In the genomic region with DNA sequence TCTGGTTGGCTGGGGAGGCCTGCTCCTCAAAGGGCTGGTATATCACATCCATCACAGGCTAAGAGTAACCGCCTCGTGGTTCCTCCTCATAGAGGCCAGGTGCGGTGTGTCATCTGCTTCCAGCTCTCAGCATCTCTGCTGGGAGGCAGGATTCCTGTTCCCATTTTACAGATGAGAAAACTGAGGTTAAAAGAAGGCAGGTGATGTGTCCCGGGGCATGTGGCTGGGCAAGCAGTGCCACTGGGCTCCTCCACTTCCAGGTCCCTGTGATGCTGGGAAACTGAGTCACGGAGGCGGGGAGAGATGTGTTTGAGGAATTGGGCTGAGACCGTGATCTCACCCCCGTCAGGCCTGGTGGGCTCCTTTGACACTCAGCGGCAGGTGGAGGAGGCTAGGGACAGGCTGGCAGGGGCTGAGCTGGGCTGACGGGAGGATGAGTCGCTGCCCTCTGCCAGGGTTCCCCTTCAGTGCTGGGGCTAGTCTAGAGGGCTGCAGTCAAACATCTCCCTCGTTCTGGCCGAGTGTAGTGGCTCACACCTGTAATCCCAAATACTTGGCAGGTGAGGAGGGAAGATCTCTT, we compare ENCODE assay signal across 1 cellular context.
A peak's percentile ranks its signal among the peaks of the same experiment; 100 is the strongest.
TF ChIP-seq lines count a peak whose summit lies in the region.

No MANE protein-coding gene starts in this region.

TF ChIP-seq in K562, 482 proteins besides CTCF, POLR2A, EP300 and RAD21:
- peak; percentile 56 for TF ChIP-seq RBM22 (IDR thresholded peaks at IDR 0.05; ENCODE audit: low read depth, low read length, poor library complexity, severe bottlenecking)
- TF ChIP-seq, protein P1, sequence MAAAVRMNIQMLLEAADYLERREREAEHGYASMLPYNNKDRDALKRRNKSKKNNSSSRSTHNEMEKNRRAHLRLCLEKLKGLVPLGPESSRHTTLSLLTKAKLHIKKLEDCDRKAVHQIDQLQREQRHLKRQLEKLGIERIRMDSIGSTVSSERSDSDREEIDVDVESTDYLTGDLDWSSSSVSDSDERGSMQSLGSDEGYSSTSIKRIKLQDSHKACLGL (CRISPR knock-in tag; IDR thresholded peaks at IDR 0.05; ENCODE audit: borderline replicate concordance, poor library complexity, severe bottlenecking): no peak
- TF ChIP-seq ZNF316 (IDR thresholded peaks at IDR 0.05): no peak
- peak; percentile 89 for TF ChIP-seq BCOR (IDR thresholded peaks at IDR 0.05)
- TF ChIP-seq ZSCAN29 (IDR thresholded peaks at IDR 0.05): no peak
- TF ChIP-seq RBFOX2 (IDR thresholded peaks at IDR 0.05; ENCODE audit: low read depth, low read length): 0 out of 2 replicates have a peak, but pooled peaks have one; percentile 2
- no peak for TF ChIP-seq OTX1 (CRISPR knock-in tag; IDR thresholded peaks at IDR 0.05)
- TF ChIP-seq KDM1A (IDR thresholded peaks at IDR 0.05): peak in 1 of 2 experiments; percentile 69; a peak in 2 of 4 replicates
- TF ChIP-seq CEBPG (CRISPR knock-in tag; IDR thresholded peaks at IDR 0.05): no peak
- TF ChIP-seq CEBPG (tag; conservative IDR thresholded peaks at IDR 0.05 in 1 of 2, IDR thresholded peaks at IDR 0.05 in 1 of 2): no peak
- TF ChIP-seq CBX1 (IDR thresholded peaks at IDR 0.05; ENCODE audit: low read depth): peak; percentile 45; the same call in 1 of the 2 replicates
- 0 out of 2 replicates have a peak, but pooled peaks have one; percentile 14 for TF ChIP-seq SUPT5H (IDR thresholded peaks at IDR 0.05)
- peak; percentile 70 for TF ChIP-seq CHD4 (IDR thresholded peaks at IDR 0.05; ENCODE audit: insufficient read depth, insufficient replicate concordance, low read depth, low read length, poor library complexity, severe bottlenecking)
- TF ChIP-seq RBM25 (IDR thresholded peaks at IDR 0.05; ENCODE audit: low read depth, low read length, severe bottlenecking): peak; percentile 75
- peak; percentile 56 for TF ChIP-seq POLR2G (IDR thresholded peaks at IDR 0.05; ENCODE audit: low read depth, low read length)
- TF ChIP-seq SMARCA5 (IDR thresholded peaks at IDR 0.05): peak; percentile 64
- TF ChIP-seq RB1 (IDR thresholded peaks at IDR 0.05; ENCODE audit: low read depth): no peak
